In the genomic region with DNA sequence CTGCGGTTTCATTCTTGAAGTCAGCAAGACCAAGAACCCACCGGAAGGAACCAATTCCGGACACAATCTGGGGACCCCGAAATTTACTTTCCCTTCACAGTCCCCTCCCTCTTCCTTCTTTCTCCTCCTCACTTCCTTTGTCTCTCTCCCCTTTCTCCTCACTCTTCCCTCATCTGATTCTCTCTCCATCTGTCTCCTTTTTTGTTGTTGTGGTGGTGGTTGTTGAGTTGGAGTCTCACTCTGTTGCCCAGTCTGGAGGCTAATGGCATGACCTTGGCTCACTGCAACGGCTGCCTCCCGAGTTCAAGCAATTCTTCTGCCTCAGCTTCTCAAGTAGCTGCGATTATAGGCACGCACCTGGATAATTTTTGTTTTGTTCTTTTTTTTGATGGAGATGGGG, we compare ENCODE assay signal across 1 cellular context.
TF ChIP-seq lines count a peak whose summit lies in the region.

No MANE protein-coding gene starts in this region.

TF ChIP-seq in WTC11, 78 proteins besides CTCF, POLR2A, EP300 and RAD21 (continued from another document):
- TF ChIP-seq TEAD4 (CRISPR knock-in tag; IDR thresholded peaks at IDR 0.05): no peak
- no peak for TF ChIP-seq JUN (CRISPR knock-in tag; IDR thresholded peaks at IDR 0.05)
- peak; percentile 73; the same call in 1 of the 2 replicates for TF ChIP-seq ZNF121 (CRISPR knock-in tag; IDR thresholded peaks at IDR 0.05)
TF ChIP-seq in WTC11: peak in this region for 1.
